ENCODE assay signal across 19 cellular contexts in the genomic region with DNA sequence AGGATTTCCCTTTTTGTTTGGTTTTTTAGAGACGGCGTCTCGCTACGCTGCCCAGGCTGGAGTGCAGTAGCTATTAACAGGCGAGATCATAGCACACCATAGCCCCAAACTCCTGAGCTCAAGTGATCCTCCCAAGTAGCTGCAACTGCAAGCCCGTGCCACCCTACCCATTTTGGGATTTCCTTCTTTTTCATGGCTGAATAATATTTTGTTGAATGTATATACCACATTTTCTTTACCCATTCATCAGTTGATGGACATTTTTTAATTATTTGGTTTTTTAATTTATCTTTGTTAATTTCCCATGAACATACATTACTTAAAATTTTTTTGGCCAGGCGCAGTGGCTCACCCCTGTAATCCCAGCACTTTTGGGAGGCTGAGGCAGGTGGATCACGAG.
"Had no signal": no experiment of that assay in that cellular context is flagged by ENCODE, and none has a peak within 500 bp of the region (broad histone marks: within the 10 kb centered on the region; RNA-seq: fewer than 3 reads in every experiment).

No MANE protein-coding gene starts in this region.

- H3K9me3 Mint-ChIP-seq: natural killer cell treated with Interleukin-12 subunit alpha and Interleukin-12 subunit beta and Interleukin-15 and Interleukin-18, amount 100 ng/mL, for 72 hours; neural progenitor cell; stimulated activated memory B cell treated with anti-CD40 and anti-IgM and Interleukin-4, amounts not matched to agents 10 μg/mL and 1 μg/mL and 100 μg/mL, for 72 hours; stimulated activated naive CD8-positive, alpha-beta T cell treated with anti-CD3 and anti-CD28 coated beads, Interleukin-15, Interleukin-2, amounts not matched to agents 100 ng/mL and 50 ng/mL, for 24 hours had no signal

- DNase-seq: cerebellar nuclear complex; dermis blood vessel endothelial cell; endodermal cell; foreskin melanocyte; head of caudate nucleus; nucleus accumbens; ovary; right cardiac atrium; stimulated activated CD4-positive, alpha-beta T cell treated with anti-CD3 and anti-CD28 coated beads, Interleukin-15, amount 100 ng/mL, for 24 hours; stimulated activated CD4-positive, alpha-beta T cell treated with anti-CD3 and anti-CD28 coated beads, Interleukin-1b, Interleukin-23, amount 100 ng/mL, for 48 hours; stimulated activated CD4-positive, alpha-beta T cell treated with anti-CD3 and anti-CD28 coated beads, Interleukin-4, amount 100 ng/mL, for 24 hours; testis; trophoblast cell had no signal

- H3K9me3 ChIP-seq: ovary, testis had no signal

- H3K36me3 Mint-ChIP-seq: natural killer cell treated with Interleukin-12 subunit alpha and Interleukin-12 subunit beta and Interleukin-15 and Interleukin-18, amount 100 ng/mL, for 72 hours; stimulated activated memory B cell treated with anti-CD40 and anti-IgM and Interleukin-4, amounts not matched to agents 10 μg/mL and 1 μg/mL and 100 μg/mL, for 72 hours had no signal

- H3K27ac ChIP-seq: hepatocyte, neural progenitor cell, ovary, testis had no signal

- H3K27me3 ChIP-seq: hepatocyte, neural progenitor cell, ovary, testis had no signal

- H3K9ac ChIP-seq: neural progenitor cell had no signal

- H3K27ac Mint-ChIP-seq: endodermal cell; neural progenitor cell; progenitor cell of endocrine pancreas; stimulated activated memory B cell treated with anti-CD40 and anti-IgM and Interleukin-4, amounts not matched to agents 10 μg/mL and 1 μg/mL and 100 μg/mL, for 72 hours; stimulated activated naive CD8-positive, alpha-beta T cell treated with anti-CD3 and anti-CD28 coated beads, Interleukin-15, Interleukin-2, amounts not matched to agents 100 ng/mL and 50 ng/mL, for 24 hours had no signal

- H3K4me2 ChIP-seq: hepatocyte, neural progenitor cell had no signal

- ATAC-seq: natural killer cell treated with Interleukin-12 subunit alpha and Interleukin-12 subunit beta and Interleukin-15 and Interleukin-18, amount 100 ng/mL, for 72 hours; right cardiac atrium; stimulated activated memory B cell treated with anti-CD40 and anti-IgM and Interleukin-4, amounts not matched to agents 10 μg/mL and 1 μg/mL and 100 μg/mL, for 72 hours had no signal

- H2AFZ ChIP-seq: hepatocyte, neural progenitor cell had no signal

- H3K4me3 Mint-ChIP-seq: endodermal cell; natural killer cell treated with Interleukin-12 subunit alpha and Interleukin-12 subunit beta and Interleukin-15 and Interleukin-18, amount 100 ng/mL, for 72 hours; neural progenitor cell; stimulated activated memory B cell treated with anti-CD40 and anti-IgM and Interleukin-4, amounts not matched to agents 10 μg/mL and 1 μg/mL and 100 μg/mL, for 72 hours; stimulated activated naive CD8-positive, alpha-beta T cell treated with anti-CD3 and anti-CD28 coated beads, Interleukin-15, Interleukin-2, amounts not matched to agents 100 ng/mL and 50 ng/mL, for 24 hours had no signal

- H3K27me3 Mint-ChIP-seq: natural killer cell treated with Interleukin-12 subunit alpha and Interleukin-12 subunit beta and Interleukin-15 and Interleukin-18, amount 100 ng/mL, for 72 hours; progenitor cell of endocrine pancreas; stimulated activated memory B cell treated with anti-CD40 and anti-IgM and Interleukin-4, amounts not matched to agents 10 μg/mL and 1 μg/mL and 100 μg/mL, for 72 hours; stimulated activated naive CD8-positive, alpha-beta T cell treated with anti-CD3 and anti-CD28 coated beads, Interleukin-15, Interleukin-2, amounts not matched to agents 100 ng/mL and 50 ng/mL, for 24 hours had no signal

- H3K4me3 ChIP-seq: hepatocyte, neural progenitor cell, ovary, testis had no signal

- H3K36me3 ChIP-seq: neural progenitor cell, ovary had no signal
